ENCODE assay signal across 11 cellular contexts in genomic region chr16:1393613-1394176, GRCh38. TPM values are rescaled to one million over a fixed set of nuclear protein-coding genes. Genes with fewer than 3 reads are reported as not detected.
"Had no signal": no experiment of that assay in that cellular context is flagged by ENCODE, and none has a peak within 500 bp of the region (broad histone marks: within the 10 kb centered on the region; RNA-seq: fewer than 3 reads in every experiment).

No MANE protein-coding gene starts in this region.

- H3K9ac ChIP-seq: GM23248 had no signal

- H3K4me1 ChIP-seq: HAP-1 had no signal

- H2AFZ ChIP-seq: GM23248 had no signal

- H3K36me3 ChIP-seq: HAP-1 had no signal

- ATAC-seq: HCT116, HepG2 had no signal

- FAIRE-seq: HepG2 had no signal

- H3K27ac ChIP-seq: GM23248, HL-60 had no signal

- H3K4me3 ChIP-seq: GM23248, HAP-1 had no signal

- DNase-seq: GM23248, GOT3, HFFc6 had no signal

- H3K9me3 ChIP-seq: HAP-1 had no signal

RNA-seq across cellular contexts. Expression of gene PERCC1, which starts 37.2 kb away (rescaled TPM):
- total RNA-seq: GM23248, H4, H7, HFFc6, HT1080 had no signal
- polyA plus RNA-seq: GM23248, HepG2, IgD-negative memory B cell had no signal
